9 cellular contexts compared by ENCODE assay signal in genomic region chr2:218908721-218909619, GRCh38. TPM values are rescaled to one million over a fixed set of nuclear protein-coding genes. Genes with fewer than 3 reads are reported as not detected.
DNase-seq lines count a peak whose midpoint lies in the region; ATAC-seq, FAIRE-seq and TF ChIP-seq lines count a peak whose summit lies in the region.
"Had no signal": no experiment of that assay in that cellular context is flagged by ENCODE, and none has a peak within 500 bp of the region (broad histone marks: within the 10 kb centered on the region; RNA-seq: fewer than 3 reads in every experiment).

No MANE protein-coding gene starts in this region.

- H3K27me3 Mint-ChIP-seq in CD14-positive monocyte (ENCODE audit: low read depth in 3 of 3): peaks cover 38 to 54% (median 54%) of the 10 kb centered on the region in 3 donors
- H3K27me3 Mint-ChIP-seq in activated CD8-positive, alpha-beta memory T cell treated with anti-CD3 and anti-CD28 coated beads, Interleukin-2, amount 10 ng/mL, durations not matched to agents 7 days and 5 days: peaks cover 27% of the 10 kb centered on the region

- H3K79me2 ChIP-seq in endothelial cell of umbilical vein (ENCODE audit: control insufficient read depth, insufficient read depth, low read length): no peaks in the 10 kb centered on the region

- CTCF ChIA-PET in activated CD8-positive, alpha-beta memory T cell treated with anti-CD3 and anti-CD28 coated beads, Interleukin-2, amount 10 ng/mL, durations not matched to agents 7 days and 5 days (lab: Charles Lee): interaction anchor here (0.6 to 10.5 kb wide), 8 partner anchors 11 to 1395 kb away, joined by 3 to 88 read pairs (median 3); partner anchors contain the start of gene WNT6
- CTCF ChIA-PET in endothelial cell of umbilical vein (lab: Charles Lee): interaction anchor here (1.0 to 1.5 kb wide), 3 partner anchors 11 to 71 kb away, joined by 3 to 9 read pairs (median 5); no protein-coding TSS in a partner anchor

- ATAC-seq in GM19328 (IDR thresholded peaks at IDR 0.05; ENCODE audit: unreplicated experiment) (peak; percentile 88), HG03520 (IDR thresholded peaks at IDR 0.05; ENCODE audit: unreplicated experiment) (peak; percentile 83)
- ATAC-seq in activated CD8-positive, alpha-beta memory T cell treated with anti-CD3 and anti-CD28 coated beads, Interleukin-2, amount 10 ng/mL, durations not matched to agents 7 days and 5 days: peak; percentile 98

- peak overlapping the region; percentile 13 to 47 (median 22) for H3K4me3 ChIP-seq in endothelial cell of umbilical vein (replicated peaks in 1 of 3; ENCODE audit: insufficient read depth in 1 of 3, low read depth in 1 of 3, low read length in 3 of 3)

- H3K27ac ChIP-seq in endothelial cell of umbilical vein (ENCODE audit: insufficient read depth, low read depth, low read length): no peak overlapping the region

- no peak for TF ChIP-seq POLR2A in endothelial cell of umbilical vein (IDR thresholded peaks at IDR 0.05; ENCODE audit: low read depth, low read length)

- peaks cover 8% of the 10 kb centered on the region for H3K4me1 Mint-ChIP-seq in CD14-positive monocyte
- peaks cover 17% of the 10 kb centered on the region for H3K4me1 Mint-ChIP-seq in activated CD8-positive, alpha-beta memory T cell treated with anti-CD3 and anti-CD28 coated beads, Interleukin-2, amount 10 ng/mL, durations not matched to agents 7 days and 5 days

- H3K4me3 Mint-ChIP-seq in CD14-positive monocyte: peak overlapping the region; percentile 87 to 92
- peak overlapping the region; percentile 82 for H3K4me3 Mint-ChIP-seq in activated CD8-positive, alpha-beta memory T cell treated with anti-CD3 and anti-CD28 coated beads, Interleukin-2, amount 10 ng/mL, durations not matched to agents 7 days and 5 days

- FAIRE-seq in endothelial cell of umbilical vein (lab: Jason Lieb, UNC): no peak

- no peaks in the 10 kb centered on the region for H4K20me1 ChIP-seq in endothelial cell of umbilical vein (replicated peaks; ENCODE audit: control insufficient read depth, extremely low read depth, insufficient read depth, low read length)

- intact Hi-C loops in CD14-positive monocyte (cut with micrococcal nuclease) (no loop called here), endothelial cell of umbilical vein (cut with micrococcal nuclease) (no loop called here)

- peak overlapping the region; percentile 88 for H3K4me2 ChIP-seq in endothelial cell of umbilical vein (ENCODE audit: insufficient read depth, low read length)

- H3K4me1 ChIP-seq in endothelial cell of umbilical vein (ENCODE audit: control insufficient read depth, extremely low read depth, insufficient read depth, low read length): peaks cover 11% of the 10 kb centered on the region

- H3K9me3 Mint-ChIP-seq in CD14-positive monocyte: peaks cover 0 to 3% (median 0%) of the 10 kb centered on the region in 7 donors
- H3K9me3 Mint-ChIP-seq in activated CD8-positive, alpha-beta memory T cell treated with anti-CD3 and anti-CD28 coated beads, Interleukin-2, amount 10 ng/mL, durations not matched to agents 7 days and 5 days (ENCODE audit: low read depth): no peaks in the 10 kb centered on the region

- dilution Hi-C loops in endothelial cell of umbilical vein (cut with MboI; ENCODE audit: extremely low pct_ligation_motif_present, low sequenced_read_pairs): no loop called here

- no peaks in the 10 kb centered on the region for H3K9me1 ChIP-seq in endothelial cell of umbilical vein (replicated peaks; ENCODE audit: control insufficient read depth, extremely low read depth, insufficient read depth, low read length)

- no TSS peak for BruUV-seq in endothelial cell of umbilical vein (replicated peaks; lab: Mats Ljungman, UMichigan)

- H3K27ac Mint-ChIP-seq in CD14-positive monocyte: peak overlapping the region; percentile 45 to 91 (median 76)
- H3K27ac Mint-ChIP-seq in activated CD8-positive, alpha-beta memory T cell treated with anti-CD3 and anti-CD28 coated beads, Interleukin-2, amount 10 ng/mL, durations not matched to agents 7 days and 5 days: peak overlapping the region; percentile 84

- DNase-seq in CD14-positive monocyte (ENCODE audit: low spot score) (peak; percentile 81), NCI-H82 treated with DMSO at 0.1 percent for 48 hours (lab: John Stamatoyannopoulos, UW; ENCODE audit: unreplicated experiment) (peak; percentile 90), endothelial cell of umbilical vein (ENCODE audit: low read depth, low spot score) (peak; percentile 56), midbrain (lab: John Stamatoyannopoulos, UW) (peak; percentile 51)
- peak; percentile 95 for DNase-seq in activated CD8-positive, alpha-beta memory T cell treated with anti-CD3 and anti-CD28 coated beads, Interleukin-2, amount 10 ng/mL, durations not matched to agents 7 days and 5 days
- DNase-seq in stimulated activated CD8-positive, alpha-beta memory T cell treated with anti-CD3 and anti-CD28 coated beads, Interleukin-15, amount 100 ng/mL, for 24 hours (ENCODE audit: low read depth): peak; percentile 64

- H3K9me3 ChIP-seq in endothelial cell of umbilical vein (replicated peaks; ENCODE audit: control insufficient read depth, insufficient read depth, low read length): no peaks in the 10 kb centered on the region

- H2AFZ ChIP-seq in endothelial cell of umbilical vein (ENCODE audit: low read depth, low read length): peak overlapping the region; percentile 86

- H3K27me3 ChIP-seq in endothelial cell of umbilical vein (ENCODE audit: control insufficient read depth in 2 of 2, insufficient read depth in 2 of 2, low read length in 2 of 2): peaks cover 11 to 12% of the 10 kb centered on the region in 2 experiments

- H3K36me3 ChIP-seq in endothelial cell of umbilical vein (ENCODE audit: control insufficient read depth in 2 of 2, extremely low read depth in 1 of 2, insufficient read depth in 2 of 2, low read length in 2 of 2): no peaks in the 10 kb centered on the region

- H3K9ac ChIP-seq in endothelial cell of umbilical vein (replicated peaks; ENCODE audit: extremely low read depth, insufficient read depth, low read length): peak overlapping the region; percentile 13

- H3K36me3 Mint-ChIP-seq in CD14-positive monocyte: no peaks in the 10 kb centered on the region
- H3K36me3 Mint-ChIP-seq in activated CD8-positive, alpha-beta memory T cell treated with anti-CD3 and anti-CD28 coated beads, Interleukin-2, amount 10 ng/mL, durations not matched to agents 7 days and 5 days: no peaks in the 10 kb centered on the region

- POLR2A ChIA-PET in endothelial cell of umbilical vein (lab: Charles Lee): no interaction called here

- TF ChIP-seq CTCF in CD14-positive monocyte (IDR thresholded peaks at IDR 0.05) (no peak), endothelial cell of umbilical vein (IDR thresholded peaks at IDR 0.05; ENCODE audit: extremely low read depth in 1 of 2, insufficient read depth in 1 of 2, low read depth in 1 of 2, low read length in 2 of 2) (no peak)

TF ChIP-seq in endothelial cell of umbilical vein, 7 proteins besides CTCF, POLR2A, EP300 and RAD21:
- TF ChIP-seq MYC (IDR thresholded peaks at IDR 0.05; ENCODE audit: low read depth, low read length): no peak
- TF ChIP-seq MAX (IDR thresholded peaks at IDR 0.05; ENCODE audit: insufficient read depth, insufficient read length): no peak
- TF ChIP-seq GATA2 (IDR thresholded peaks at IDR 0.05; ENCODE audit: insufficient read depth, insufficient read length, low read depth, low read length): no peak
- no peak for TF ChIP-seq EZH2 (IDR thresholded peaks at IDR 0.05; ENCODE audit: borderline replicate concordance, low read depth, low read length, severe bottlenecking)

RNA-seq across cellular contexts. Expression of gene WNT10A, which starts 28.3 kb away (rescaled TPM):
- polyA plus RNA-seq in CD14-positive monocyte (not detected), endothelial cell of umbilical vein (not detected in 2 replicates)
- total RNA-seq in activated CD8-positive, alpha-beta memory T cell treated with anti-CD3 and anti-CD28 coated beads, Interleukin-2, amount 10 ng/mL, durations not matched to agents 7 days and 5 days: under 1 TPM; 0.23 to 0.35 TPM
- not detected in 2 replicates for total RNA-seq in endothelial cell of umbilical vein
- not detected in 2 replicates for polyA plus RNA-seq in endothelial cell of umbilical vein (2011; cell fraction: cytosol; rRNA removed)
- polyA plus RNA-seq in endothelial cell of umbilical vein (2011; cell fraction: nucleus; rRNA removed): not detected in 2 replicates
- not detected in 2 replicates for polyA plus RNA-seq in endothelial cell of umbilical vein (2012)
- not detected in 2 replicates for polyA minus RNA-seq in endothelial cell of umbilical vein
- polyA minus RNA-seq in endothelial cell of umbilical vein (2011; cell fraction: cytosol; rRNA and poly(A)+ RNA removed): not detected
- not detected in 2 replicates for polyA minus RNA-seq in endothelial cell of umbilical vein (2011; cell fraction: nucleus; rRNA and poly(A)+ RNA removed)

RNA-seq across cellular contexts. Expression of gene WNT6, which starts 49.4 kb away (rescaled TPM):
- polyA plus RNA-seq in CD14-positive monocyte (under 1 TPM; 0.27 to 0.37 TPM), endothelial cell of umbilical vein (not detected in 2 replicates)
- total RNA-seq in activated CD8-positive, alpha-beta memory T cell treated with anti-CD3 and anti-CD28 coated beads, Interleukin-2, amount 10 ng/mL, durations not matched to agents 7 days and 5 days: not detected
- total RNA-seq in endothelial cell of umbilical vein: not detected in 2 replicates
- polyA plus RNA-seq in endothelial cell of umbilical vein (2011; cell fraction: cytosol; rRNA removed): not detected in 2 replicates
- not detected in 2 replicates for polyA plus RNA-seq in endothelial cell of umbilical vein (2011; cell fraction: nucleus; rRNA removed)
- polyA plus RNA-seq in endothelial cell of umbilical vein (2012): not detected in 2 replicates
- not detected in 2 replicates for polyA minus RNA-seq in endothelial cell of umbilical vein
- 0.72 TPM for polyA minus RNA-seq in endothelial cell of umbilical vein (2011; cell fraction: cytosol; rRNA and poly(A)+ RNA removed)
- polyA minus RNA-seq in endothelial cell of umbilical vein (2011; cell fraction: nucleus; rRNA and poly(A)+ RNA removed): not detected in 2 replicates

RNA-seq across cellular contexts. Expression of gene CDK5R2, which starts 50.5 kb away (rescaled TPM):
- not detected for polyA plus RNA-seq in CD14-positive monocyte
- total RNA-seq in activated CD8-positive, alpha-beta memory T cell treated with anti-CD3 and anti-CD28 coated beads, Interleukin-2, amount 10 ng/mL, durations not matched to agents 7 days and 5 days: not detected
- not detected in 2 replicates for total RNA-seq in endothelial cell of umbilical vein
- 0.03 TPM in 1 of 2 replicates, not detected in the other for polyA plus RNA-seq in endothelial cell of umbilical vein
- polyA plus RNA-seq in endothelial cell of umbilical vein (2011; cell fraction: cytosol; rRNA removed): not detected in 2 replicates
- polyA plus RNA-seq in endothelial cell of umbilical vein (2011; cell fraction: nucleus; rRNA removed): not detected in 2 replicates
- not detected in 2 replicates for polyA plus RNA-seq in endothelial cell of umbilical vein (2012)
- not detected in 2 replicates for polyA minus RNA-seq in endothelial cell of umbilical vein
- polyA minus RNA-seq in endothelial cell of umbilical vein (2011; cell fraction: cytosol; rRNA and poly(A)+ RNA removed): not detected
- polyA minus RNA-seq in endothelial cell of umbilical vein (2011; cell fraction: nucleus; rRNA and poly(A)+ RNA removed): not detected in 2 replicates
- total RNA-seq: activated CD8-positive, alpha-beta memory T cell treated with anti-CD3 and anti-CD28 coated beads for 36 hours had no signal
